8 cellular contexts compared by ENCODE assay signal in the genomic region with DNA sequence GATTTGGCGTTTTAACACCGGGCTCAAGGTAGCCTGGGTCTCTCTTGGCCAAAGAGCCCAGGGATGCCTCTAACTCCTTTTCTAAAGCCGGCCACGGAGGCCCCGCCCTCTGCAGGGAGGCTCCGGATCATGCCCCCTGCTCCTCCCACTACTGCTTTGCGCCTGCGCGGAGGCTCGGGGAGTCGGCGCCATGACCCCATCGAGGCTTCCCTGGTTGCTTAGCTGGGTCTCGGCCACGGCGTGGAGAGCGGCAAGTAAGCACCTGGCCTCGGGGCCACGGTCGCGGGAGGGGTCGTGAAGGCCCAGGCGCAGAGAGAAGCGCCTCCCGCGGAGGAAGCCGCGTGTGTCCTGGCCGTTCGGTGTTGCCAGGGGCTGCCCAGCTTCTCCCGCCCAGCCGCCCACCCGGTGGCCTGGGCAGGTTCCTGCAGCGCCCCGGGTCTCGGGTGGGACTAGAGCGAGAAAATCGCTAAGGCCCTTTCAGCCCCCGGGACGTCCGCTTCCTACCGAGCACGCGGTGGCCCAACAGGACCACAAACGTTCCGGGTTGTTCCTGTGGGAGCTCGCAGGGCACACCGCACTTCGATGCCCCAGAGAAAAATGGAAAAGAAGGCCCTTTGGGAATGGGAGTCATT. TPM values are rescaled to one million over a fixed set of nuclear protein-coding genes. Genes with fewer than 3 reads are reported as not detected.
DNase-seq lines count a peak whose midpoint lies in the region; ATAC-seq, FAIRE-seq and TF ChIP-seq lines count a peak whose summit lies in the region.

A gene (plus strand): TSS at position 180 of the 632 bp plus-strand sequence. CDS start 11 bp downstream, at position 191.

- DNase-seq in AG08395 (ENCODE audit: low spot score) (peak; percentile 100), NCI-H2196 treated with DMSO at 0.1 percent for 48 hours (lab: John Stamatoyannopoulos, UW; ENCODE audit: unreplicated experiment) (peak; percentile 78), bronchial epithelial cell (ENCODE audit: low read depth) (peak; percentile 73), iPS-NIHi7 (ENCODE audit: extremely low spot score) (peak; percentile 99), smooth muscle cell (lab: John Stamatoyannopoulos, UW; ENCODE audit: unreplicated experiment) (peak; percentile 70)

- H4K20me1 ChIP-seq in smooth muscle cell (ENCODE audit: low read depth): no peaks in the 10 kb centered on the region

- FAIRE-seq in bronchial epithelial cell (lab: Jason Lieb, UNC): no peak

- peak within 1 kb of the TSS; percentile 73 for H3K9ac ChIP-seq in smooth muscle cell (ENCODE audit: low read depth)

- no peaks in the 10 kb centered on the region for H3K27me3 ChIP-seq in bronchial epithelial cell (ENCODE audit: control insufficient read depth, insufficient read depth, low read length)
- H3K27me3 ChIP-seq in smooth muscle cell (ENCODE audit: low read depth): no peaks in the 10 kb centered on the region

- peaks cover 30% of the 10 kb centered on the region for H3K79me2 ChIP-seq in smooth muscle cell (ENCODE audit: low read depth)

- peak within 1 kb of the TSS; percentile 35 for H3K27ac ChIP-seq in smooth muscle cell (ENCODE audit: low read depth)

- H2AFZ ChIP-seq in smooth muscle cell (ENCODE audit: low read depth): peak within 1 kb of the TSS; percentile 81

- H3F3A ChIP-seq in smooth muscle cell (ENCODE audit: low read depth): no peaks in the 10 kb centered on the region

- peak; percentile 99 for ATAC-seq in GM18907 (IDR thresholded peaks at IDR 0.05; ENCODE audit: unreplicated experiment)
- peak; percentile 99 for ATAC-seq in HG03139 (IDR thresholded peaks at IDR 0.05; ENCODE audit: unreplicated experiment)

- no peak for TF ChIP-seq CTCF in WI38 (IDR thresholded peaks at IDR 0.05; ENCODE audit: low read depth, low read length)
- TF ChIP-seq CTCF in bronchial epithelial cell (IDR thresholded peaks at IDR 0.05; ENCODE audit: insufficient read depth, low read length, severe bottlenecking): peak; percentile 1
- TF ChIP-seq CTCF in smooth muscle cell (IDR thresholded peaks at IDR 0.05; ENCODE audit: borderline replicate concordance, insufficient read depth, poor library complexity, severe bottlenecking): no peak

- H3K4me2 ChIP-seq in smooth muscle cell: peak within 1 kb of the TSS; percentile 92

- 1% methylated on average over 48 of the region's 49 CpGs for WGBS in smooth muscle cell (ENCODE audit: low lambda C conversion rate)

- peak within 1 kb of the TSS; percentile 76 for H3K4me3 ChIP-seq in WI38 (ENCODE audit: low read depth, low read length)
- H3K4me3 ChIP-seq in bronchial epithelial cell (ENCODE audit: low read depth, low read length): peak within 1 kb of the TSS; percentile 99
- peak within 1 kb of the TSS; percentile 72 for H3K4me3 ChIP-seq in smooth muscle cell

- peaks cover 4% of the 10 kb centered on the region for H3K4me1 ChIP-seq in smooth muscle cell (ENCODE audit: low read depth)

- H3K36me3 ChIP-seq in bronchial epithelial cell (ENCODE audit: control insufficient read depth, insufficient read depth, low read length): no peaks in the 10 kb centered on the region
- H3K36me3 ChIP-seq in smooth muscle cell (ENCODE audit: low read depth): no peaks in the 10 kb centered on the region

- no peaks in the 10 kb centered on the region for H3K9me3 ChIP-seq in smooth muscle cell (replicated peaks; ENCODE audit: low read depth)

RNA-seq across cellular contexts. Expression of the gene that starts here (rescaled TPM):
- total RNA-seq in bronchial epithelial cell: 7.1 and 7.6 TPM in 2 replicates
- 11.9 and 13.7 TPM in 2 replicates for total RNA-seq in smooth muscle cell
- polyA plus RNA-seq in smooth muscle cell: 16.6 and 18.6 TPM in 2 replicates

Comparison
In these comparisons a context has a peak if more than half of its experiments do, and no peak if none do; other contexts are left out.
1. Peak in every context shown above with its lines: DNase-seq, ATAC-seq, H3K4me3 ChIP-seq and H3K27ac ChIP-seq.